ENCODE assay signal across 20 cellular contexts in genomic region chr12:52235001-52235760, GRCh38. TPM values are rescaled to one million over a fixed set of nuclear protein-coding genes. Genes with fewer than 3 reads are reported as not detected.
A peak's percentile ranks its signal among the peaks of the same experiment; 100 is the strongest.
DNase-seq lines count a peak whose midpoint lies in the region; ATAC-seq, FAIRE-seq and TF ChIP-seq lines count a peak whose summit lies in the region.
"Had no signal": no experiment of that assay in that cellular context is flagged by ENCODE, and none has a peak within 500 bp of the region (broad histone marks: within the 10 kb centered on the region; RNA-seq: fewer than 3 reads in every experiment).

No MANE protein-coding gene starts in this region.

- H2AFZ ChIP-seq in MM.1S (ENCODE audit: low read length) = no peak overlapping the region

- ATAC-seq in A549 (no peak), HG02981 (IDR thresholded peaks at IDR 0.05; ENCODE audit: unreplicated experiment) (no peak)
- no peak for ATAC-seq in activated CD4-positive, alpha-beta T cell treated with anti-CD3 and anti-CD28 coated beads for 36 hours

- no peak overlapping the region for H3K4me3 Mint-ChIP-seq in dendritic cell treated with granulocyte-macrophage colony-stimulating factor and Interleukin-4, amounts not matched to agents 40 ng/mL and 50 ng/mL, for 4 days
- no peak overlapping the region for H3K4me3 Mint-ChIP-seq in activated CD4-positive, alpha-beta T cell treated with anti-CD3 and anti-CD28 coated beads for 36 hours
- H3K4me3 Mint-ChIP-seq: activated T-helper 17 cell treated with anti-CD3 and anti-CD28 coated beads, Interleukin-2, amount 50 U/mL, for 72 hours; memory B cell had no signal

- H3K4me1 ChIP-seq in A549 = peaks cover 73% of the 10 kb centered on the region
- H3K4me1 ChIP-seq in mucosa of stomach (ENCODE audit: control insufficient read depth, insufficient read depth, low read length) = peaks cover 77% of the 10 kb centered on the region
- H3K4me1 ChIP-seq in MM.1S (ENCODE audit: low read length) = no peaks in the 10 kb centered on the region
- H3K4me1 ChIP-seq: uterus had no signal

- H3K79me2 ChIP-seq in MM.1S (ENCODE audit: low read length) = no peaks in the 10 kb centered on the region

- H3K4me2 ChIP-seq in A549 = peak overlapping the region; percentile 99
- no peak overlapping the region for H3K4me2 ChIP-seq in MM.1S (ENCODE audit: low read depth, low read length)

- H3K36me3 Mint-ChIP-seq in dendritic cell treated with granulocyte-macrophage colony-stimulating factor and Interleukin-4, amounts not matched to agents 40 ng/mL and 50 ng/mL, for 4 days (ENCODE audit: low read depth) = no peaks in the 10 kb centered on the region
- H3K36me3 Mint-ChIP-seq in activated CD4-positive, alpha-beta T cell treated with anti-CD3 and anti-CD28 coated beads for 36 hours (ENCODE audit: low read depth) = no peaks in the 10 kb centered on the region
- H3K36me3 Mint-ChIP-seq: memory B cell had no signal

- peaks cover 54% of the 10 kb centered on the region for H3K4me1 Mint-ChIP-seq in dendritic cell treated with granulocyte-macrophage colony-stimulating factor and Interleukin-4, amounts not matched to agents 40 ng/mL and 50 ng/mL, for 4 days (ENCODE audit: low read depth)
- no peaks in the 10 kb centered on the region for H3K4me1 Mint-ChIP-seq in activated CD4-positive, alpha-beta T cell treated with anti-CD3 and anti-CD28 coated beads for 36 hours
- H3K4me1 Mint-ChIP-seq: activated T-helper 17 cell treated with anti-CD3 and anti-CD28 coated beads, Interleukin-2, amount 50 U/mL, for 72 hours; memory B cell had no signal

- peak overlapping the region; percentile 45 for H3K27ac Mint-ChIP-seq in dendritic cell treated with granulocyte-macrophage colony-stimulating factor and Interleukin-4, amounts not matched to agents 40 ng/mL and 50 ng/mL, for 4 days
- no peak overlapping the region for H3K27ac Mint-ChIP-seq in activated CD4-positive, alpha-beta T cell treated with anti-CD3 and anti-CD28 coated beads for 36 hours
- H3K27ac Mint-ChIP-seq: activated T-helper 17 cell treated with anti-CD3 and anti-CD28 coated beads, Interleukin-2, amount 50 U/mL, for 72 hours; memory B cell had no signal

- no peak for FAIRE-seq in A549 (lab: Jason Lieb, UNC)
- FAIRE-seq: GM12892 had no signal

- H3K4me3 ChIP-seq in A549 (peak overlapping the region; percentile 93), mucosa of stomach (ENCODE audit: low read length) (no peak overlapping the region), MM.1S (ENCODE audit: low read length) (no peak overlapping the region)
- H3K4me3 ChIP-seq: ovary, uterus had no signal

- no peaks in the 10 kb centered on the region for H3K9me2 ChIP-seq in MM.1S (replicated peaks; ENCODE audit: insufficient read depth, low read length)

- peaks cover 61% of the 10 kb centered on the region for H3K27me3 Mint-ChIP-seq in dendritic cell treated with granulocyte-macrophage colony-stimulating factor and Interleukin-4, amounts not matched to agents 40 ng/mL and 50 ng/mL, for 4 days
- peaks cover 35% of the 10 kb centered on the region for H3K27me3 Mint-ChIP-seq in activated CD4-positive, alpha-beta T cell treated with anti-CD3 and anti-CD28 coated beads for 36 hours

- WGBS in A549 (ENCODE audit: missing lambda C conversion rate) = 0% methylated on average over 13 of the region's 15 CpGs

- no peaks in the 10 kb centered on the region for H3F3A ChIP-seq in MM.1S (ENCODE audit: insufficient read depth, low read length)

- H3K27me3 ChIP-seq in mucosa of stomach (ENCODE audit: control insufficient read depth, insufficient read depth, low read length) = peaks cover 24% of the 10 kb centered on the region
- peaks cover 55% of the 10 kb centered on the region for H3K27me3 ChIP-seq in MM.1S (replicated peaks; ENCODE audit: insufficient read depth, low read length)
- H3K27me3 ChIP-seq: ovary had no signal

- no peak for TF ChIP-seq EP300 in A549 (IDR thresholded peaks at IDR 0.05)

- H3K9me3 ChIP-seq in A549 = no peaks in the 10 kb centered on the region
- H3K9me3 ChIP-seq in mucosa of stomach (ENCODE audit: control insufficient read depth, low read length) = no peaks in the 10 kb centered on the region
- H3K9me3 ChIP-seq in MM.1S (replicated peaks; ENCODE audit: insufficient read depth, low read length) = no peaks in the 10 kb centered on the region
- H3K9me3 ChIP-seq: ovary, uterus had no signal

- H3K9ac ChIP-seq in mucosa of stomach (ENCODE audit: low read length) (peak overlapping the region; percentile 4), MM.1S (ENCODE audit: low read length) (no peak overlapping the region)

- CTCF ChIA-PET in A549 (lab: Yijun Ruan, JAX) = interaction anchor here (1.2 to 13.1 kb wide), 12 partner anchors 12 to 630 kb away, joined by 3 to 182 read pairs (median 4); partner anchors contain the start of gene KRT80
- CTCF ChIA-PET in activated CD4-positive, alpha-beta T cell treated with anti-CD3 and anti-CD28 coated beads for 36 hours (lab: Charles Lee) = interaction anchor here (0.6 to 4.0 kb wide), 3 partner anchors 11 to 153 kb away, joined by 3 to 42 read pairs (median 4); no protein-coding TSS in a partner anchor

- POLR2A ChIA-PET in A549 (lab: Yijun Ruan, JAX) = interaction anchor here (1.0 to 7.4 kb wide), 3 partner anchors 10 to 45 kb away, joined by 3 to 54 read pairs (median 43); no protein-coding TSS in a partner anchor
- POLR2A ChIA-PET in activated CD4-positive, alpha-beta T cell treated with anti-CD3 and anti-CD28 coated beads for 36 hours (lab: Charles Lee) = no interaction called here

- no peaks in the 10 kb centered on the region for H4K20me1 ChIP-seq in MM.1S (ENCODE audit: insufficient read depth, low read length)

- no peaks in the 10 kb centered on the region for H3K9me3 Mint-ChIP-seq in dendritic cell treated with granulocyte-macrophage colony-stimulating factor and Interleukin-4, amounts not matched to agents 40 ng/mL and 50 ng/mL, for 4 days
- H3K9me3 Mint-ChIP-seq in activated CD4-positive, alpha-beta T cell treated with anti-CD3 and anti-CD28 coated beads for 36 hours (ENCODE audit: low read depth) = no peaks in the 10 kb centered on the region
- H3K9me3 Mint-ChIP-seq: activated T-helper 17 cell treated with anti-CD3 and anti-CD28 coated beads, Interleukin-2, amount 50 U/mL, for 72 hours; memory B cell had no signal

- TF ChIP-seq CTCF in A549 (IDR thresholded peaks at IDR 0.05) (0 out of 3 replicates have a peak, but pooled peaks have one; percentile 3), GM20000 (IDR thresholded peaks at IDR 0.05; ENCODE audit: extremely low read depth, missing control alignments) (no peak), MM.1S (IDR thresholded peaks at IDR 0.05; ENCODE audit: low read length) (no peak)

- no peak for TF ChIP-seq RAD21 in A549 (conservative IDR thresholded peaks at IDR 0.05 in 1 of 2, IDR thresholded peaks at IDR 0.05 in 1 of 2)

- H3K27ac ChIP-seq in A549 = peak overlapping the region; percentile 97
- H3K27ac ChIP-seq in MM.1S (ENCODE audit: low read length) = no peak overlapping the region
- H3K27ac ChIP-seq: ovary, uterus had no signal

- H3K36me3 ChIP-seq in mucosa of stomach (ENCODE audit: control insufficient read depth, insufficient read depth, low read length) (no peaks in the 10 kb centered on the region), MM.1S (replicated peaks; ENCODE audit: insufficient read depth, low read length) (no peaks in the 10 kb centered on the region)
- H3K36me3 ChIP-seq: ovary, uterus had no signal

- intact Hi-C loops in dendritic cell treated with granulocyte-macrophage colony-stimulating factor and Interleukin-4, amounts not matched to agents 40 ng/mL and 50 ng/mL, for 4 days (cut with micrococcal nuclease) = no loop called here
- intact Hi-C loops in activated CD4-positive, alpha-beta T cell treated with anti-CD3 and anti-CD28 coated beads for 36 hours (cut with DNase I, micrococcal nuclease) = no loop called here

- TF ChIP-seq POLR2A in A549 (IDR thresholded peaks at IDR 0.05; ENCODE audit: low read length) = no peak

- peak in 1 of 2 experiments; percentile 32 for DNase-seq in A549 (ENCODE audit: low read depth in 1 of 2, low spot score in 1 of 2)
- peak; percentile 25 for DNase-seq in GM20000 (ENCODE audit: low spot score)
- DNase-seq in MM.1S = no peak
- no peak for DNase-seq in activated CD4-positive, alpha-beta T cell treated with anti-CD3 and anti-CD28 coated beads for 36 hours
- no peak for DNase-seq in HPDE6-E6E7 (ENCODE audit: extremely low spot score)
- DNase-seq: activated CD4-positive, alpha-beta T cell treated with anti-CD3 and anti-CD28 coated beads, Interleukin-2, amount 50 U/mL, for 1 hour; DMS79; GOT3; hypothalamus; NCI-H1092 treated with DMSO at 0.1 percent for 48 hours; NCI-H446; ovary; T-helper 2 cell; uterus had no signal

RNA-seq across cellular contexts. Expression of gene KRT7, which starts 2.1 kb away (rescaled TPM):
- 2,033 and 2,623 TPM in 2 replicates for polyA plus RNA-seq in A549 (2011; rRNA removed)
- 5,680 and 6,103 TPM in 2 replicates for polyA plus RNA-seq in A549 (2012; cell fraction: cytosol; rRNA removed)
- polyA plus RNA-seq in A549 (2012; cell fraction: nucleus; rRNA removed) = 6,979 and 9,418 TPM in 2 replicates
- polyA plus RNA-seq in A549 (2017; fragmentation: RNase III; extraction: RNeasy Plus Mini Kit Qiagen cat#74134 plus additional on column Dnase treatment) = 3,055 to 3,652 TPM (median 3,189 TPM) in 3 replicates
- 2,472 and 2,922 TPM in 2 replicates for polyA minus RNA-seq in A549 (2011; rRNA and poly(A)+ RNA removed)
- 1 to 10 TPM; 3.4 to 3.9 TPM for total RNA-seq in activated CD4-positive, alpha-beta T cell treated with anti-CD3 and anti-CD28 coated beads for 36 hours

RNA-seq across cellular contexts. Expression of gene KRT86, which starts 39.3 kb away (rescaled TPM):
- polyA plus RNA-seq in A549 (2011; rRNA removed) = 23.5 and 43.0 TPM in 2 replicates
- polyA plus RNA-seq in A549 (2012; cell fraction: cytosol; rRNA removed) = 10.6 and 13.1 TPM in 2 replicates
- polyA plus RNA-seq in A549 (2012; cell fraction: nucleus; rRNA removed) = 73.1 and 148 TPM in 2 replicates
- polyA plus RNA-seq in A549 (2017; fragmentation: RNase III; extraction: RNeasy Plus Mini Kit Qiagen cat#74134 plus additional on column Dnase treatment) = 331 to 441 TPM (median 378 TPM) in 3 replicates
- 4.4 and 5.3 TPM in 2 replicates for polyA minus RNA-seq in A549 (2011; rRNA and poly(A)+ RNA removed)
- total RNA-seq in activated CD4-positive, alpha-beta T cell treated with anti-CD3 and anti-CD28 coated beads for 36 hours = not detected
- polyA plus RNA-seq: ovary had no signal

RNA-seq across cellular contexts. Expression of gene KRT80, which starts 43.4 kb away (rescaled TPM):
- polyA plus RNA-seq in A549 (2011; rRNA removed) (59.8 and 63.1 TPM in 2 replicates), A549 (2017; fragmentation: RNase III; extraction: RNeasy Plus Mini Kit Qiagen cat#74134 plus additional on column Dnase treatment) (38.3 to 56.4 TPM (median 46.0 TPM) in 3 replicates)
- 62.9 and 86.5 TPM in 2 replicates for polyA plus RNA-seq in A549 (2012; cell fraction: cytosol; rRNA removed)
- 87.4 and 102 TPM in 2 replicates for polyA plus RNA-seq in A549 (2012; cell fraction: nucleus; rRNA removed)
- 76.5 and 77.5 TPM in 2 replicates for polyA minus RNA-seq in A549 (2011; rRNA and poly(A)+ RNA removed)
- not detected for total RNA-seq in activated CD4-positive, alpha-beta T cell treated with anti-CD3 and anti-CD28 coated beads for 36 hours
- total RNA-seq: activated T-helper 17 cell treated with anti-CD3 and anti-CD28 coated beads, Interleukin-2, amount 50 U/mL, for 72 hours had no signal

RNA-seq across cellular contexts. Expression of gene KRT81, which starts 56.2 kb away (rescaled TPM):
- 1,799 and 1,935 TPM in 2 replicates for polyA plus RNA-seq in A549 (2011; rRNA removed)
- 4,307 and 4,853 TPM in 2 replicates for polyA plus RNA-seq in A549 (2012; cell fraction: cytosol; rRNA removed)
- 4,173 and 4,472 TPM in 2 replicates for polyA plus RNA-seq in A549 (2012; cell fraction: nucleus; rRNA removed)
- polyA plus RNA-seq in A549 (2017; fragmentation: RNase III; extraction: RNeasy Plus Mini Kit Qiagen cat#74134 plus additional on column Dnase treatment) = 3,419 to 3,643 TPM (median 3,445 TPM) in 3 replicates
- polyA minus RNA-seq in A549 (2011; rRNA and poly(A)+ RNA removed) = 632 and 835 TPM in 2 replicates
- total RNA-seq in activated CD4-positive, alpha-beta T cell treated with anti-CD3 and anti-CD28 coated beads for 36 hours = not detected
- total RNA-seq: activated T-helper 17 cell treated with anti-CD3 and anti-CD28 coated beads, Interleukin-2, amount 50 U/mL, for 72 hours; uterus had no signal
- polyA plus RNA-seq: ovary had no signal
